Comparison of ENCODE assay signal across 26 cellular contexts in the genomic region with DNA sequence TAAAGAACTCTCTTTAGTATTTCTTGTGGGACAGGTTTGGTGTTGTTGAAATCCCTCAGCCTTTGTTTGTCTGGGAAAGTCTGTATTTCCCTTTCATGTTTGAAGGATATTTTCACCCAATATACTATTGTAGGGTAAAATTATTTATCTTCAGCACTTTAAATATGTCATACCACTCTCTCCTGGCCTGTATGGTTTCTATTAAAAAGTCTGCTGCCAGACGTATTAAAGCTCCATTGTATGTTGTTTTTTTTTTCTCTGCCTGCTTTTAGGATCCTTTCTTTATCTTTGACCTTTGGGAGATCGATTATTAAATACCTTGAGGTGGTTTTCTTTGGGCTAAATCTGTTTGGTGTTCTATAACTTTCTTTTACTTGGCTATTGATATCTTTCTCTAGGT.
DNase-seq lines count a peak whose midpoint lies in the region; ATAC-seq and TF ChIP-seq lines count a peak whose summit lies in the region.
"Had no signal": no experiment of that assay in that cellular context is flagged by ENCODE, and none has a peak within 500 bp of the region (broad histone marks: within the 10 kb centered on the region; RNA-seq: fewer than 3 reads in every experiment).

No MANE protein-coding gene starts in this region.

- H3K9me3 ChIP-seq in HCT116 (ENCODE audit: control insufficient read depth in 1 of 2, insufficient read depth in 1 of 2, low read depth in 1 of 2, low read length in 2 of 2), result no peaks in the 10 kb centered on the region
- no peaks in the 10 kb centered on the region for H3K9me3 ChIP-seq in vagina
- H3K9me3 ChIP-seq: gastrocnemius medialis, lower lobe of right lung, prostate gland had no signal

- peaks cover 30% of the 10 kb centered on the region for H3K36me3 Mint-ChIP-seq in WTC11
- peaks cover 14% of the 10 kb centered on the region for H3K36me3 Mint-ChIP-seq in progenitor cell of endocrine pancreas (ENCODE audit: insufficient read depth)
- H3K36me3 Mint-ChIP-seq: CD4-positive, CD25-positive, alpha-beta regulatory T cell had no signal

- H3K9me3 Mint-ChIP-seq in WTC11 (peaks cover 17% of the 10 kb centered on the region), progenitor cell of endocrine pancreas (ENCODE audit: low read depth) (peaks cover 22% of the 10 kb centered on the region)

- H3K79me2 ChIP-seq in HCT116 (ENCODE audit: insufficient read depth, low read length), result peaks cover 16% of the 10 kb centered on the region

- H3K27ac ChIP-seq in HCT116 (ENCODE audit: low read depth, low read length), result peak overlapping the region; percentile 54; the same call in 1 of the 2 replicates
- no peak overlapping the region for H3K27ac ChIP-seq in vagina
- H3K27ac ChIP-seq: gastrocnemius medialis, GM23248, lower lobe of right lung, PC-9, prostate gland had no signal

- H3K9ac ChIP-seq in HCT116 (ENCODE audit: low read length), result peak overlapping the region; percentile 64
- H3K9ac ChIP-seq: GM23248 had no signal

- H3K4me3 Mint-ChIP-seq in WTC11 (peak overlapping the region; percentile 73), progenitor cell of endocrine pancreas (ENCODE audit: low read depth) (peak overlapping the region; percentile 82)
- H3K4me3 Mint-ChIP-seq: activated naive CD8-positive, alpha-beta T cell treated with anti-CD3 and anti-CD28 coated beads for 36 hours; CD4-positive, CD25-positive, alpha-beta regulatory T cell; dendritic cell treated with granulocyte-macrophage colony-stimulating factor and Interleukin-4, amounts not matched to agents 40 ng/mL and 50 ng/mL, for 4 days had no signal

- H3K9me2 ChIP-seq in HCT116 (ENCODE audit: insufficient read depth), result no peaks in the 10 kb centered on the region; the same call in 1 of the 2 replicates

- peak overlapping the region; percentile 77 for H3K4me2 ChIP-seq in HCT116 (ENCODE audit: low read length)
- H3K4me2 ChIP-seq: PC-9 had no signal

- H3K4me1 ChIP-seq in HCT116 (ENCODE audit: control insufficient read depth in 1 of 2, insufficient read depth in 2 of 2, low read length in 2 of 2) (peaks cover 3 to 11% of the 10 kb centered on the region in 2 experiments; a peak in 3 of 4 replicates), vagina (no peaks in the 10 kb centered on the region)
- H3K4me1 ChIP-seq: gastrocnemius medialis, lower lobe of right lung, prostate gland had no signal

- TF ChIP-seq CTCF in HCT116 (IDR thresholded peaks at IDR 0.05 in 2 of 3, conservative IDR thresholded peaks at IDR 0.05 in 1 of 3; ENCODE audit: borderline replicate concordance in 1 of 3, insufficient read depth in 1 of 3, low read depth in 2 of 3, low read length in 2 of 3) (no peak), WTC11 (IDR thresholded peaks at IDR 0.05) (no peak), progenitor cell of endocrine pancreas (IDR thresholded peaks at IDR 0.05; ENCODE audit: unreplicated experiment) (no peak), vagina (IDR thresholded peaks at IDR 0.05) (no peak)

- H3K27me3 Mint-ChIP-seq in WTC11 (ENCODE audit: low read depth) (no peaks in the 10 kb centered on the region), progenitor cell of endocrine pancreas (no peaks in the 10 kb centered on the region)
- H3K27me3 Mint-ChIP-seq: activated naive CD8-positive, alpha-beta T cell treated with anti-CD3 and anti-CD28 coated beads for 36 hours; dendritic cell treated with granulocyte-macrophage colony-stimulating factor and Interleukin-4, amounts not matched to agents 40 ng/mL and 50 ng/mL, for 4 days had no signal

- POLR2A ChIA-PET in HCT116 (lab: Charles Lee) (no interaction called here), WTC11 (lab: Charles Lee) (interaction anchor here (0.7 kb wide), 2 partner anchors 404 to 1266 kb away, joined by 3 to 4 read pairs; no protein-coding TSS in a partner anchor)

- TSS peak; percentile 60 for BruUV-seq in HCT116 (replicated peaks; lab: Mats Ljungman, UMichigan)

- DNase-seq in HCT116 (ENCODE audit: low read depth, low spot score) (no peak), WTC11 (ENCODE audit: low spot score) (no peak), progenitor cell of endocrine pancreas (ENCODE audit: low spot score, unreplicated experiment) (no peak), NCI-H2196 treated with DMSO at 0.1 percent for 48 hours (lab: John Stamatoyannopoulos, UW; ENCODE audit: unreplicated experiment) (no peak), vagina (ENCODE audit: extremely low spot score in 2 of 2) (no peak)
- DNase-seq in NK-92 treated with Interleukin-12 subunit alpha and Interleukin-12 subunit beta, amount 100 ng/mL, for 24 hours (lab: John Stamatoyannopoulos, UW), result no peak
- DNase-seq: activated CD4-positive, alpha-beta T cell treated with anti-CD3 and anti-CD28 coated beads for 4 hours; activated CD8-positive, alpha-beta memory T cell treated with anti-CD3 and anti-CD28 coated beads for 24 hours; activated effector memory CD4-positive, alpha-beta T cell treated with Interleukin-2 at 50 U/mL for 16 hours; activated naive CD8-positive, alpha-beta T cell treated with anti-CD3 and anti-CD28 coated beads for 36 hours; aorta; CD4-positive, CD25-positive, alpha-beta regulatory T cell; gastrocnemius medialis; GM23248; KG1; lower lobe of right lung; MM.1S; NCI-H1417 treated with DMSO at 0.1 percent for 48 hours; NCI-H2107; PC-9; stimulated activated CD4-positive, alpha-beta T cell treated with anti-CD3 and anti-CD28 coated beads, Interleukin-15, amount 100 ng/mL, for 24 hours; stimulated activated naive CD4-positive, alpha-beta T cell had no signal

- H3K4me1 Mint-ChIP-seq in WTC11 (peaks cover 26% of the 10 kb centered on the region), progenitor cell of endocrine pancreas (ENCODE audit: low read depth) (peaks cover 8% of the 10 kb centered on the region)
- H3K4me1 Mint-ChIP-seq: activated naive CD8-positive, alpha-beta T cell treated with anti-CD3 and anti-CD28 coated beads for 36 hours; CD4-positive, CD25-positive, alpha-beta regulatory T cell had no signal

- H3K36me3 ChIP-seq in HCT116 (ENCODE audit: control insufficient read depth in 1 of 2, insufficient read depth in 2 of 2, low read length in 2 of 2), result no peaks in the 10 kb centered on the region
- no peaks in the 10 kb centered on the region for H3K36me3 ChIP-seq in vagina
- H3K36me3 ChIP-seq: gastrocnemius medialis, lower lobe of right lung, prostate gland had no signal

- no peak for TF ChIP-seq RAD21 in HCT116 (IDR thresholded peaks at IDR 0.05; ENCODE audit: low read depth)

- ATAC-seq in HCT116, result no peak
- ATAC-seq in WTC11, result no peak
- ATAC-seq: gastrocnemius medialis, lower lobe of right lung, Right ventricle myocardium inferior had no signal

- intact Hi-C loops in HCT116 (cut with micrococcal nuclease) (no loop called here), vagina (cut with DNase I) (no loop called here)

- H3K27me3 ChIP-seq in HCT116 (ENCODE audit: insufficient read depth, low read length) (no peaks in the 10 kb centered on the region), vagina (no peaks in the 10 kb centered on the region)
- H3K27me3 ChIP-seq: gastrocnemius medialis had no signal

- TF ChIP-seq POLR2A in HCT116 (IDR thresholded peaks at IDR 0.05; ENCODE audit: borderline replicate concordance, extremely low read depth, insufficient read depth, insufficient read length) (no peak), vagina (IDR thresholded peaks at IDR 0.05) (no peak)

- CTCF ChIA-PET in HCT116 (lab: Charles Lee), result no interaction called here
- CTCF ChIA-PET in WTC11 (lab: Charles Lee), result interaction anchor here (0.7 to 1.3 kb wide), 2 partner anchors 21 to 76 kb away, joined by 4 to 5 read pairs; no protein-coding TSS in a partner anchor

- H2AFZ ChIP-seq in HCT116 (ENCODE audit: low read depth, low read length, poor library complexity, severe bottlenecking), result no peak overlapping the region
- H2AFZ ChIP-seq: GM23248, PC-9 had no signal

- H3K27ac Mint-ChIP-seq in WTC11 (peak overlapping the region; percentile 87), progenitor cell of endocrine pancreas (peak overlapping the region; percentile 94)
- H3K27ac Mint-ChIP-seq: activated naive CD8-positive, alpha-beta T cell treated with anti-CD3 and anti-CD28 coated beads for 36 hours; CD4-positive, CD25-positive, alpha-beta regulatory T cell; dendritic cell treated with granulocyte-macrophage colony-stimulating factor and Interleukin-4, amounts not matched to agents 40 ng/mL and 50 ng/mL, for 4 days had no signal

- H3K4me3 ChIP-seq in HCT116 (replicated peaks in 1 of 2; ENCODE audit: low read depth in 1 of 2, low read length in 2 of 2) (peak overlapping the region; percentile 58 to 64), iPS-11a (ENCODE audit: low read depth, low read length) (peak overlapping the region; percentile 18), vagina (no peak overlapping the region)
- H3K4me3 ChIP-seq: gastrocnemius medialis, GM23248, lower lobe of right lung, PC-9, prostate gland had no signal

- RAD21 ChIA-PET in HCT116 (lab: Charles Lee; ENCODE audit: low non-redundant PET in 1 of 2, low total read pairs in 2 of 2, uncharacterized antibody in 2 of 2, unreplicated experiment in 2 of 2), result interaction anchor here in 1 of 2 experiments (0.6 kb wide), 1 partner anchor 315 kb away, joined by 3 read pairs; no protein-coding TSS in a partner anchor

- no peaks in the 10 kb centered on the region for H4K20me1 ChIP-seq in HCT116 (ENCODE audit: insufficient read depth)

TF ChIP-seq in HCT116, 20 proteins besides CTCF, POLR2A, EP300 and RAD21 (continues in another document):
- TF ChIP-seq POLR2AphosphoS5 (IDR thresholded peaks at IDR 0.05; ENCODE audit: low read depth, low read length), result no peak
- no peak for TF ChIP-seq YY1 (IDR thresholded peaks at IDR 0.05; ENCODE audit: extremely low read depth, insufficient replicate concordance, low read depth, low read length)
- TF ChIP-seq FOSL1 (IDR thresholded peaks at IDR 0.05; ENCODE audit: low read depth), result no peak
- TF ChIP-seq, protein P1, sequence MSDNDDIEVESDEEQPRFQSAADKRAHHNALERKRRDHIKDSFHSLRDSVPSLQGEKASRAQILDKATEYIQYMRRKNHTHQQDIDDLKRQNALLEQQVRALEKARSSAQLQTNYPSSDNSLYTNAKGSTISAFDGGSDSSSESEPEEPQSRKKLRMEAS (IDR thresholded peaks at IDR 0.05), result no peak
- TF ChIP-seq SIN3A (IDR thresholded peaks at IDR 0.05; ENCODE audit: low read depth), result no peak
- TF ChIP-seq ELF1 (IDR thresholded peaks at IDR 0.05; ENCODE audit: borderline replicate concordance, low read depth), result no peak

Comparison
In these comparisons a context has a peak if more than half of its experiments do, and no peak if none do; other contexts are left out.
1. H3K4me3 ChIP-seq: peak in HCT116 (2 of 2) and iPS-11a (single experiment); none in vagina (0 of 2).